In the genomic region with DNA sequence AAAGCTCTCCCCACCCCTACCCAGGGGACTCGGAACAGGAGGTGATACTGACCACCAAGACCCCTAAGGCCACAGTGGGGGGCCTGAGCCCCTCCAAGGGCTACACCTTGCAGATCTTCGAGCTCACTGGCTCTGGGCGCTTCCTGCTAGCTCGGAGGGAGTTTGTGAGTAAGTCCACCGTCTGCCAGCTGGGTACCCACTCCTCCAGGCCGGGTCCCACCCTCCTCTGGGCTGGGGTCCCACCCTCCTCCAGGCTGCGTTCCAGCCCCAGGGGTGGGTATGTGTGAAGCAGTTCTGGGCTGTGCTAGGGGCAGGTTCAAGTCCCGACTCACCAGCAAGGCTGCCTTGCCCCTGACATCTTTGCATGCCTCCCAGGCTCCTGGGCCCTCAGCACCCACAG, we compare ENCODE assay signal across 36 cellular contexts. TPM values are rescaled to one million over a fixed set of nuclear protein-coding genes. Genes with fewer than 3 reads are reported as not detected.
"Had no signal": no experiment of that assay in that cellular context is flagged by ENCODE, and none has a peak within 500 bp of the region (broad histone marks: within the 10 kb centered on the region; RNA-seq: fewer than 3 reads in every experiment).

No MANE protein-coding gene starts in this region.

- H3K4me1 ChIP-seq: adrenal gland, body of pancreas, foreskin keratinocyte, gastrocnemius medialis, heart left ventricle had no signal

- H3K27me3 ChIP-seq: foreskin keratinocyte had no signal

- ATAC-seq: activated CD4-positive, alpha-beta T cell treated with anti-CD3 and anti-CD28 coated beads for 36 hours; activated CD8-positive, alpha-beta memory T cell treated with anti-CD3 and anti-CD28 coated beads, Interleukin-2, amount 10 ng/mL, durations not matched to agents 7 days and 5 days; activated CD8-positive, alpha-beta T cell treated with anti-CD3 and anti-CD28 coated beads, Interleukin-2, amount 10 ng/mL, durations not matched to agents 7 days and 5 days; activated naive CD8-positive, alpha-beta T cell treated with anti-CD3 and anti-CD28 coated beads, Interleukin-2, amount 50 U/mL, for 24 hours; body of pancreas; effector memory CD8-positive, alpha-beta T cell; foreskin keratinocyte; gastrocnemius medialis; heart left ventricle had no signal

- H3K4me3 ChIP-seq: adrenal gland, body of pancreas, esophagus muscularis mucosa, gastrocnemius medialis, heart left ventricle had no signal

- FAIRE-seq: colon had no signal

- DNase-seq: activated CD4-positive, alpha-beta memory T cell treated with anti-CD3 and anti-CD28 coated beads for 36 hours; activated CD4-positive, alpha-beta T cell treated with anti-CD3 and anti-CD28 coated beads for 36 hours; activated CD4-positive, alpha-beta T cell treated with anti-CD3 and anti-CD28 coated beads, Interleukin-2, amount 10 ng/mL, durations not matched to agents 24 days and 14 days; activated CD4-positive, CD25-positive, alpha-beta regulatory T cell; activated CD4-positive, CD25-positive, alpha-beta regulatory T cell treated with anti-CD3 and anti-CD28 coated beads, Interleukin-2, amount 50 U/mL, for 72 hours; activated CD8-positive, alpha-beta memory T cell treated with anti-CD3 and anti-CD28 coated beads, Interleukin-2, amount 10 ng/mL, durations not matched to agents 7 days and 5 days; activated CD8-positive, alpha-beta memory T cell treated with anti-CD3 and anti-CD28 coated beads, Interleukin-2, amount 50 U/mL, for 4 hours; activated CD8-positive, alpha-beta T cell treated with anti-CD3 and anti-CD28 coated beads, Interleukin-2, amount 10 ng/mL, durations not matched to agents 7 days and 5 days; activated effector memory CD4-positive, alpha-beta T cell treated with anti-CD3 and anti-CD28 coated beads, Interleukin-2, amount 50 U/mL, for 16 hours; activated naive CD4-positive, alpha-beta T cell treated with anti-CD3 and anti-CD28 coated beads for 36 hours; activated naive CD8-positive, alpha-beta T cell treated with anti-CD3 and anti-CD28 coated beads for 36 hours; activated naive CD8-positive, alpha-beta T cell treated with anti-CD3 and anti-CD28 coated beads, Interleukin-2, amount 50 U/mL, for 24 hours; activated T-cell treated with anti-CD3 and anti-CD28 coated beads, Interleukin-2, amount 50 U/mL, for 1 hour; activated T-cell treated with anti-CD3 and anti-CD28 coated beads, Interleukin-2, amount 50 U/mL, for 48 hours; adrenal gland; amygdala; aorta; body of pancreas; caudate nucleus; cortex of kidney; dermis blood vessel endothelial cell; effector CD4-positive, alpha-beta T cell; effector memory CD8-positive, alpha-beta T cell; erythroblast; foreskin keratinocyte; gastrocnemius medialis; T-helper 2 cell had no signal

- H3K27ac ChIP-seq: adrenal gland, body of pancreas, esophagus muscularis mucosa, foreskin keratinocyte, gastrocnemius medialis, heart left ventricle had no signal

- H3K36me3 ChIP-seq: adrenal gland, esophagus muscularis mucosa, gastrocnemius medialis, heart left ventricle had no signal

- H3K9me3 ChIP-seq: adrenal gland, body of pancreas, gastrocnemius medialis had no signal

RNA-seq across cellular contexts. Expression of a gene that starts 12.4 kb away (rescaled TPM):
- total RNA-seq: activated CD4-positive, alpha-beta memory T cell treated with anti-CD3 and anti-CD28 coated beads for 36 hours; activated CD4-positive, alpha-beta T cell treated with anti-CD3 and anti-CD28 coated beads, Interleukin-2, amount 10 ng/mL, durations not matched to agents 24 days and 14 days; activated CD8-positive, alpha-beta memory T cell treated with anti-CD3 and anti-CD28 coated beads for 36 hours; activated CD8-positive, alpha-beta memory T cell treated with anti-CD3 and anti-CD28 coated beads, Interleukin-2, amount 10 ng/mL, durations not matched to agents 7 days and 5 days; activated CD8-positive, alpha-beta T cell treated with anti-CD3 and anti-CD28 coated beads, Interleukin-2, amount 10 ng/mL, durations not matched to agents 7 days and 5 days; activated T-helper 1 cell treated with anti-CD3 and anti-CD28 coated beads, Interleukin-12 subunit alpha, Interleukin-12 subunit beta, Interleukin-2, Interleukin-4 antibody, amounts not matched to agents 30 ng/mL and 10 ng/mL and 1 ng/mL, durations not matched to agents 14 hours and 24 hours and 36 hours; activated T-helper 2 cell treated with anti-CD3 and anti-CD28 coated beads, Interferon-gamma antibody, Interleukin-2, Interleukin-4, amounts not matched to agents 10 μg/mL and 5 μg/mL and 100 μg/mL, durations not matched to agents 14 hours and 24 hours and 36 hours; body of pancreas; chondrocyte; dermis blood vessel endothelial cell; foreskin keratinocyte; glomerular endothelial cell; heart left ventricle had no signal
- polyA plus RNA-seq: foreskin keratinocyte, heart left ventricle had no signal

RNA-seq across cellular contexts. Expression of a gene that starts 51.1 kb away (rescaled TPM):
- total RNA-seq: activated CD4-positive, alpha-beta memory T cell treated with anti-CD3 and anti-CD28 coated beads for 36 hours; activated CD4-positive, alpha-beta T cell treated with anti-CD3 and anti-CD28 coated beads for 36 hours; activated CD4-positive, alpha-beta T cell treated with anti-CD3 and anti-CD28 coated beads, Interleukin-2, amount 10 ng/mL, durations not matched to agents 24 days and 14 days; activated CD8-positive, alpha-beta memory T cell treated with anti-CD3 and anti-CD28 coated beads for 36 hours; activated CD8-positive, alpha-beta memory T cell treated with anti-CD3 and anti-CD28 coated beads, Interleukin-2, amount 10 ng/mL, durations not matched to agents 7 days and 5 days; activated CD8-positive, alpha-beta T cell treated with anti-CD3 and anti-CD28 coated beads, Interleukin-2, amount 10 ng/mL, durations not matched to agents 7 days and 5 days; activated naive CD4-positive, alpha-beta T cell treated with anti-CD3 and anti-CD28 coated beads for 36 hours; activated naive CD8-positive, alpha-beta T cell treated with anti-CD3 and anti-CD28 coated beads for 36 hours; activated T-helper 1 cell treated with anti-CD3 and anti-CD28 coated beads, Interleukin-12 subunit alpha, Interleukin-12 subunit beta, Interleukin-2, Interleukin-4 antibody, amounts not matched to agents 30 ng/mL and 10 ng/mL and 1 ng/mL, durations not matched to agents 14 hours and 24 hours and 36 hours; activated T-helper 2 cell treated with anti-CD3 and anti-CD28 coated beads, Interferon-gamma antibody, Interleukin-2, Interleukin-4, amounts not matched to agents 10 μg/mL and 5 μg/mL and 100 μg/mL, durations not matched to agents 14 hours and 24 hours and 36 hours; aorta; body of pancreas; dermis blood vessel endothelial cell; gastrocnemius medialis; heart left ventricle; T-helper 1 cell treated with Interleukin-12 subunit alpha and Interleukin-12 subunit beta and Interleukin-4 antibody, amounts not matched to agents 30 ng/mL and 1 ng/mL, for 36 hours had no signal
- polyA plus RNA-seq: aorta, heart left ventricle had no signal

RNA-seq across cellular contexts. Expression of a gene that starts 55.8 kb away (rescaled TPM):
- total RNA-seq: activated CD4-positive, alpha-beta memory T cell treated with anti-CD3 and anti-CD28 coated beads for 36 hours; activated CD4-positive, alpha-beta T cell treated with anti-CD3 and anti-CD28 coated beads for 36 hours; activated CD4-positive, alpha-beta T cell treated with anti-CD3 and anti-CD28 coated beads, Interleukin-2, amount 10 ng/mL, durations not matched to agents 24 days and 14 days; activated CD8-positive, alpha-beta memory T cell treated with anti-CD3 and anti-CD28 coated beads for 36 hours; activated CD8-positive, alpha-beta memory T cell treated with anti-CD3 and anti-CD28 coated beads, Interleukin-2, amount 10 ng/mL, durations not matched to agents 7 days and 5 days; activated CD8-positive, alpha-beta T cell treated with anti-CD3 and anti-CD28 coated beads, Interleukin-2, amount 10 ng/mL, durations not matched to agents 7 days and 5 days; activated naive CD4-positive, alpha-beta T cell treated with anti-CD3 and anti-CD28 coated beads for 36 hours; activated naive CD8-positive, alpha-beta T cell treated with anti-CD3 and anti-CD28 coated beads for 36 hours; activated T-helper 1 cell treated with anti-CD3 and anti-CD28 coated beads, Interleukin-12 subunit alpha, Interleukin-12 subunit beta, Interleukin-2, Interleukin-4 antibody, amounts not matched to agents 30 ng/mL and 10 ng/mL and 1 ng/mL, durations not matched to agents 14 hours and 24 hours and 36 hours; activated T-helper 2 cell treated with anti-CD3 and anti-CD28 coated beads, Interferon-gamma antibody, Interleukin-2, Interleukin-4, amounts not matched to agents 10 μg/mL and 5 μg/mL and 100 μg/mL, durations not matched to agents 14 hours and 24 hours and 36 hours; aorta; body of pancreas; chondrocyte; dermis blood vessel endothelial cell; esophagus muscularis mucosa; foreskin keratinocyte; gastrocnemius medialis; glomerular endothelial cell; T-helper 1 cell treated with Interleukin-12 subunit alpha and Interleukin-12 subunit beta and Interleukin-4 antibody, amounts not matched to agents 30 ng/mL and 1 ng/mL, for 36 hours had no signal
- polyA plus RNA-seq: aorta, foreskin keratinocyte had no signal
